ENCODE assay signal across 8 cellular contexts in the genomic region with DNA sequence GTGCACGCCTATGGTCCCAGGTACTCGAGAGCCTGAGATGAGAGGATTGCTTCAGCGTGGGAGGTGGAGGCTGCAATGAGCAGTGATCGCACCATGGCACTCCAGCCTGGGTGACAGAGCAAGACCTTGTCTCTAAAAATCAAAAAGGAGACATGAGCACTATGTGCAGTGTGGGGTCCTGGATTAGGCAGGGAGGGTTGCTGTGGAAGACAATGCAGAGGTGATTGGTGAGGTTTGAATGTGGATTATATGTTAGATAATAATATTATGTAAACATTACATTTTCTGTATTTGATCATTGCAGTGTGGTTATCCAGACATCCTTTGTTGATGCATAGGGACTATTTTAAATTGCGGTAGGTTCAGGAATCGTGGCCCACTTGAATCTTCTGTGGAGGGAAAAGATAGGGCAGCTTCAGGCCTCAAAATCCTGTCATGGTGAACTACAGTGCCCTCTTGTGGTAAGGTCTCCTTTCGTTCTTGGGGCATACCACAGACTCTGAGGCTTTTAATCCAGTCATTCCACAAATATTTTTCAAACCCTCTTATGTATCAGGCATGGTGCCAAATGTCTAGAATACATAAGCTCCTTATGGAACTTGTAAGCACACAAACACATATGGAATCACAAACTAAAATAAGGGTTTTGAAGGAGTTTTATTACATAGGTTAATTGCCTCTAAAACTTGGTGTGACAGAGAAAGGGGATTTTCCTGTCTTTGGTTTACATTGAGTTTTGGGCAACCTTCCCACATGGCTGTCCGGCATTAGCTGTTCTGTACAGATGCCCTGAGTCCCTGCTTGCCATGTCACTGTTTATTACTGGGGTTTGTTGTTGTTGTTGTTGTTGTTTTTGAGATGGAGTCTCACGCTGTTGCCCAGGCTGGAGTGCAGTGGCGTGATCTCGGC. TPM values are rescaled to one million over a fixed set of nuclear protein-coding genes. Genes with fewer than 3 reads are reported as not detected.
DNase-seq lines count a peak whose midpoint lies in the region; ATAC-seq and TF ChIP-seq lines count a peak whose summit lies in the region.

No MANE protein-coding gene starts in this region.

- peaks cover 1% of the 10 kb centered on the region for H3K27me3 Mint-ChIP-seq in endodermal cell (ENCODE audit: insufficient read depth)

- intact Hi-C loops in testis (cut with DNase I; ENCODE audit: low total_unique reads), result loop anchor here (10.0 kb wide), 1 partner anchor 119 kb away; no protein-coding TSS in a partner anchor

- H3K9ac ChIP-seq in endodermal cell (ENCODE audit: extremely low read depth, low read length, poor library complexity, severe bottlenecking), result no peak overlapping the region

- no peak overlapping the region for H3K27ac Mint-ChIP-seq in endodermal cell

- no peaks in the 10 kb centered on the region for H3K9me3 Mint-ChIP-seq in endodermal cell

- H3K27me3 ChIP-seq in endodermal cell (ENCODE audit: control insufficient read depth, insufficient read depth, low read length, poor library complexity, severe bottlenecking), result no peaks in the 10 kb centered on the region
- no peaks in the 10 kb centered on the region for H3K27me3 ChIP-seq in testis

- H3K36me3 ChIP-seq in endodermal cell (ENCODE audit: control insufficient read depth, insufficient read depth, low read length) (no peaks in the 10 kb centered on the region), testis (ENCODE audit: low read depth, missing control alignments) (no peaks in the 10 kb centered on the region)

- DNase-seq in NCI-H510A treated with DMSO at 0.1 percent for 48 hours (lab: John Stamatoyannopoulos, UW), result peak; percentile 72
- peak; percentile 51 for DNase-seq in activated CD4-positive, alpha-beta T cell treated with anti-CD3 and anti-CD28 coated beads for 48 hours
- peak; percentile 76 for DNase-seq in endodermal cell
- peak; percentile 75 for DNase-seq in midbrain (lab: John Stamatoyannopoulos, UW)
- peak; percentile 75 for DNase-seq in testis

- peaks cover 11% of the 10 kb centered on the region for H3K4me1 Mint-ChIP-seq in endodermal cell

- H3K27ac ChIP-seq in 22Rv1 (no peak overlapping the region), endodermal cell (ENCODE audit: low read depth, low read length) (no peak overlapping the region), testis (no peak overlapping the region)

- TF ChIP-seq POLR2A in testis (IDR thresholded peaks at IDR 0.05), result no peak

- H3K4me1 ChIP-seq in endodermal cell (ENCODE audit: control insufficient read depth, insufficient read depth, low read length) (no peaks in the 10 kb centered on the region), testis (no peaks in the 10 kb centered on the region)

- WGBS in endodermal cell (ENCODE audit: insufficient coverage in 1 of 2, insufficient read length in 1 of 2), 2 experiments, result 72 to 79% methylated on average over 7 to 11 of the region's 11 CpGs
- 76 to 77% methylated on average over 11 of the region's 11 CpGs for WGBS in testis, 2 donors

- H3K4me3 Mint-ChIP-seq in endodermal cell, result no peak overlapping the region

- H3K9me3 ChIP-seq in endodermal cell (ENCODE audit: control insufficient read depth, low read length) (no peaks in the 10 kb centered on the region), testis (no peaks in the 10 kb centered on the region)

- H3K4me3 ChIP-seq in endodermal cell (ENCODE audit: low read length) (no peak overlapping the region), testis (no peak overlapping the region)

- ATAC-seq in HG03196 (IDR thresholded peaks at IDR 0.05; ENCODE audit: unreplicated experiment), result peak; percentile 53

- H3K36me3 Mint-ChIP-seq in endodermal cell (ENCODE audit: low read depth), result no peaks in the 10 kb centered on the region

- peak; percentile 84 for TF ChIP-seq CTCF in 22Rv1 (IDR thresholded peaks at IDR 0.05)
- TF ChIP-seq CTCF in GM12873 (IDR thresholded peaks at IDR 0.05; ENCODE audit: insufficient read depth, low read depth, low read length, missing control alignments), result peak; percentile 76
- peak; percentile 90 for TF ChIP-seq CTCF in endodermal cell (conservative IDR thresholded peaks at IDR 0.05)
- peak; percentile 59 to 76 (median 66) for TF ChIP-seq CTCF in testis (IDR thresholded peaks at IDR 0.05)

RNA-seq across cellular contexts. Expression of gene GPD1L, which starts 37.7 kb away (rescaled TPM):
- total RNA-seq in endodermal cell (1 to 10 TPM; 1.5 to 3.5 TPM), testis (10 to 100 TPM; 15.4 to 18.4 TPM)
- 4.3 TPM for polyA plus RNA-seq in endodermal cell (2013, experiment 1 of 2)
- 3.4 TPM for polyA plus RNA-seq in endodermal cell (2013, experiment 2 of 2)
- polyA plus RNA-seq in testis (ENCODE audit: insufficient read depth, low read depth, low replicate concordance), result 13.4 TPM
